In the genomic region with DNA sequence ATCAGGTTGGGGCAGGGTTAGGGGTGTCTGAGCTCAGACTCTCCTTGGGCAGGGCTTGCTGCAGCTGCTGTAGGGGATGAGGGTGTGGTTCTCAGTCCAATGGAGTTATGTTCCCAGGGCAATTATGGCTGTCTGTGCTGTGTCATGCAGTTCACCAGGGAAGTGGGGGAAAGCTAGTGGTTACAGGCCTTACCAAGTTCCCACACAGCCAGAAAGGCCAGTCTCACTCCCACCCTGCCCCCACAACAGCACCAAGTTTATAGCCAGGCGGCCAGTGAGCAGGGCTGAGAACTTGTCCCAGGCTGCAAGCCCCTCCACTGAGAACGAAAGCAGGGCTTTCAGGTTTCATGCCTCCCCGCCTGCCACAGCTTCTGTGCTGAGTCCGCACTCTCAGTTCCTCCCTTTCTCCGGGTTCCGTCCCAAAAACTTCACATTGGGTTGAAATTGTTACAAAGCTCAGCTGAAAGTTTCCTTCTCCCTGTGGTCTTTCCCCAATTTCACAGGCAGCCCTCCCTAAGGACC, we compare ENCODE assay signal across 10 cellular contexts. TPM values are rescaled to one million over a fixed set of nuclear protein-coding genes. Genes with fewer than 3 reads are reported as not detected.
DNase-seq lines count a peak whose midpoint lies in the region; ATAC-seq and TF ChIP-seq lines count a peak whose summit lies in the region.
"Had no signal": no experiment of that assay in that cellular context is flagged by ENCODE, and none has a peak within 500 bp of the region (broad histone marks: within the 10 kb centered on the region; RNA-seq: fewer than 3 reads in every experiment).

No MANE protein-coding gene starts in this region.

- H3K9me3 ChIP-seq in OCI-LY3 (ENCODE audit: insufficient read depth, low read length) (no peaks in the 10 kb centered on the region), neuronal stem cell (replicated peaks in 1 of 2; ENCODE audit: control insufficient read depth in 2 of 2, insufficient read depth in 1 of 2, low read depth in 1 of 2, low read length in 2 of 2) (no peaks in the 10 kb centered on the region)

- H3K4me2 ChIP-seq in OCI-LY3 (ENCODE audit: low read length) (peak overlapping the region; percentile 82), neuronal stem cell (ENCODE audit: insufficient read depth, low read length, poor library complexity, severe bottlenecking) (no peak overlapping the region)

- H3K79me2 ChIP-seq in OCI-LY3 (ENCODE audit: low read length): no peaks in the 10 kb centered on the region

- H3K4me3 ChIP-seq in OCI-LY3 (ENCODE audit: low read length) (peak overlapping the region; percentile 72), neuronal stem cell (ENCODE audit: low read length in 2 of 2) (no peak overlapping the region)

- TF ChIP-seq CTCF in OCI-LY3 (IDR thresholded peaks at IDR 0.05; ENCODE audit: low read depth, low read length): no peak

- no peak overlapping the region for H2BK120ac ChIP-seq in neuronal stem cell (ENCODE audit: low read depth, low read length)

- H4K8ac ChIP-seq in neuronal stem cell (ENCODE audit: low read depth, low read length): no peak overlapping the region

- no peaks in the 10 kb centered on the region for H4K20me1 ChIP-seq in OCI-LY3 (ENCODE audit: insufficient read depth, low read length)

- ATAC-seq in GM18873 (IDR thresholded peaks at IDR 0.05; ENCODE audit: low FRiP score, unreplicated experiment) (peak; percentile 53), HG02852 (IDR thresholded peaks at IDR 0.05; ENCODE audit: unreplicated experiment) (peak; percentile 95)

- no peak overlapping the region for H3K4ac ChIP-seq in neuronal stem cell (ENCODE audit: low read length)

- WGBS in neuronal stem cell (ENCODE audit: extremely low coverage in 2 of 2, insufficient read length in 2 of 2, insufficient replicate concordance in 1 of 2), 2 donors: no CpG with 5 or more reads among the region's 6 CpGs

- peaks cover 19% of the 10 kb centered on the region for H3K4me1 ChIP-seq in OCI-LY3 (ENCODE audit: low read length)
- H3K4me1 ChIP-seq in neuronal stem cell (ENCODE audit: control insufficient read depth in 2 of 2, insufficient read depth in 1 of 2, low read depth in 1 of 2, low read length in 2 of 2): no peaks in the 10 kb centered on the region

- no peak overlapping the region for H3K14ac ChIP-seq in neuronal stem cell (ENCODE audit: low read length)

- H2BK15ac ChIP-seq in neuronal stem cell (ENCODE audit: low read length): no peak overlapping the region

- H3K27ac ChIP-seq in OCI-LY3 (ENCODE audit: low read length): peak overlapping the region; percentile 37; the same call in 1 of the 2 replicates
- H3K27ac ChIP-seq in neuronal stem cell (replicated peaks; ENCODE audit: low read length): no peak overlapping the region

- H2AFZ ChIP-seq in OCI-LY3 (ENCODE audit: low read depth, low read length) (peak overlapping the region; percentile 96), neuronal stem cell (ENCODE audit: low read length) (peak overlapping the region; percentile 23)

- H3K79me1 ChIP-seq in neuronal stem cell (ENCODE audit: low read depth, low read length): no peaks in the 10 kb centered on the region

- H3K23ac ChIP-seq in neuronal stem cell (ENCODE audit: low read depth, low read length, poor library complexity): no peak overlapping the region

- H3K36me3 ChIP-seq in OCI-LY3 (replicated peaks; ENCODE audit: low read depth, low read length): no peaks in the 10 kb centered on the region
- H3K36me3 ChIP-seq in neuronal stem cell (replicated peaks in 1 of 2; ENCODE audit: control insufficient read depth in 2 of 2, insufficient read depth in 2 of 2, low read length in 2 of 2): no peaks in the 10 kb centered on the region

- H2AK5ac ChIP-seq in neuronal stem cell (ENCODE audit: low read depth, low read length): no peak overlapping the region

- peak overlapping the region; percentile 21 for H3K18ac ChIP-seq in neuronal stem cell (ENCODE audit: low read length)

- no peak overlapping the region for H2BK12ac ChIP-seq in neuronal stem cell (ENCODE audit: low read length)

- H2BK5ac ChIP-seq in neuronal stem cell (ENCODE audit: low read length): no peak overlapping the region

- H4K91ac ChIP-seq in neuronal stem cell (ENCODE audit: low read depth, low read length, poor library complexity): no peak overlapping the region

- no peak for DNase-seq in neuronal stem cell (ENCODE audit: low spot score)
- no peak for DNase-seq in NCI-H524 treated with DMSO at 0.1 percent for 48 hours (lab: John Stamatoyannopoulos, UW)
- DNase-seq in D341Med (ENCODE audit: low spot score): no peak
- no peak for DNase-seq in NCI-H345 (lab: John Stamatoyannopoulos, UW)
- no peak for DNase-seq in SIG-M5 treated with dmso at 0.1 percent for 504 hours (lab: John Stamatoyannopoulos, UW; ENCODE audit: unreplicated experiment)
- DNase-seq: activated effector memory CD4-positive, alpha-beta T cell treated with Interleukin-2 at 50 U/mL for 16 hours; GDM1 had no signal

- H3K9ac ChIP-seq in OCI-LY3 (ENCODE audit: low read length) (peak overlapping the region; percentile 56), neuronal stem cell (ENCODE audit: low read depth, low read length, poor library complexity) (no peak overlapping the region)

- no peaks in the 10 kb centered on the region for H3K27me3 ChIP-seq in OCI-LY3 (ENCODE audit: low read depth, low read length)
- H3K27me3 ChIP-seq in neuronal stem cell (ENCODE audit: control insufficient read depth in 3 of 3, insufficient read depth in 3 of 3, low read depth in 1 of 3, low read length in 3 of 3): no peaks in the 10 kb centered on the region

RNA-seq across cellular contexts. Expression of gene CPOX, which starts 19.6 kb away (rescaled TPM):
- polyA plus RNA-seq in neuronal stem cell (2013, experiment 1 of 2): 14.4 TPM
- 14.2 TPM for polyA plus RNA-seq in neuronal stem cell (2013, experiment 2 of 2)
